30 cellular contexts compared by ENCODE assay signal in the genomic region with DNA sequence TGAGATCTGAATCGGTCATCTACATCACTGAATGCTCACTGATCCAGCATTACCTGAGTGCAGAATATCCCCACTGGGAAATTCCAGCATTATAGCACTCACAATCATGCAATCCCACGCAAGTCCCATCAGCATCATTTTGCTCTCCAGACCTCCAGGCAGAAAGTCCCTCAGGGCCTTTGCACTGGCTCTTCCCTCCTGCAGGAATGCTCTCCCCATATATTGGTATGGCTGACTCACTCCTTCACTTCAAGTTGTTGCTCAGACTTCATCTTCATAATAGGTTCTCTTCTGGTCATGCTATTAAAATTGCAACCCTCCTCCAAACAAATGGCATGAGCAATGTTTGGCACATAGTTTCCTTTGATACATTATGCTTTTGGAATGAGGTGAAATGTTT.
"Had no signal": no experiment of that assay in that cellular context is flagged by ENCODE, and none has a peak within 500 bp of the region (broad histone marks: within the 10 kb centered on the region; RNA-seq: fewer than 3 reads in every experiment).

No MANE protein-coding gene starts in this region.

- H3K9me3 Mint-ChIP-seq: nephron; neural progenitor cell; stimulated activated memory B cell treated with anti-CD40 and anti-IgM and Interleukin-4, amounts not matched to agents 10 μg/mL and 1 μg/mL and 100 μg/mL, for 72 hours; stimulated activated naive CD8-positive, alpha-beta T cell treated with anti-CD3 and anti-CD28 coated beads, Interleukin-15, amount 100 ng/mL, for 72 hours; type B pancreatic cell had no signal

- DNase-seq: natural killer cell; occipital lobe; ovary; posterior cingulate gyrus; psoas muscle; right cardiac atrium; right lobe of liver; sigmoid colon; small intestine; stimulated activated CD4-positive, alpha-beta T cell treated with anti-CD3 and anti-CD28 coated beads, Interleukin-15, amount 100 ng/mL, for 24 hours; stimulated activated CD4-positive, alpha-beta T cell treated with anti-CD3 and anti-CD28 coated beads, Interleukin-2, amount 100 ng/mL, for 24 hours; stimulated activated CD4-positive, alpha-beta T cell treated with anti-CD3 and anti-CD28 coated beads, Interleukin-2, amount 100 ng/mL, for 48 hours; stimulated activated CD4-positive, alpha-beta T cell treated with anti-CD3 and anti-CD28 coated beads, Interleukin-4, amount 100 ng/mL, for 4 hours; stimulated activated CD8-positive, alpha-beta memory T cell treated with anti-CD3 and anti-CD28 coated beads, Interleukin-4, amount 100 ng/mL, for 48 hours; stimulated activated naive CD4-positive, alpha-beta T cell; stimulated activated naive CD8-positive, alpha-beta T cell treated with anti-CD3 and anti-CD28 coated beads, Interleukin-15, amount 100 ng/mL, for 72 hours; stimulated activated naive CD8-positive, alpha-beta T cell treated with anti-CD3 and anti-CD28 coated beads, Interleukin-15, Interleukin-2, amounts not matched to agents 100 U/mL and 50 U/mL, for 24 hours; substantia nigra; testis; tibial artery; transverse colon; upper lobe of right lung; uterus had no signal

- H3K79me2 ChIP-seq: parathyroid adenoma had no signal

- H3K4me1 Mint-ChIP-seq: natural killer cell; nephron; neural progenitor cell; stimulated activated memory B cell treated with anti-CD40 and anti-IgM and Interleukin-4, amounts not matched to agents 10 μg/mL and 1 μg/mL and 100 μg/mL, for 72 hours; stimulated activated naive CD8-positive, alpha-beta T cell treated with anti-CD3 and anti-CD28 coated beads, Interleukin-15, amount 100 ng/mL, for 72 hours had no signal

- H3K36me3 Mint-ChIP-seq: natural killer cell; neural progenitor cell; stimulated activated memory B cell treated with anti-CD40 and anti-IgM and Interleukin-4, amounts not matched to agents 10 μg/mL and 1 μg/mL and 100 μg/mL, for 72 hours; type B pancreatic cell had no signal

- H2AFZ ChIP-seq: neural progenitor cell, parathyroid adenoma had no signal

- H3K4me3 Mint-ChIP-seq: natural killer cell; nephron; neural progenitor cell; stimulated activated memory B cell treated with anti-CD40 and anti-IgM and Interleukin-4, amounts not matched to agents 10 μg/mL and 1 μg/mL and 100 μg/mL, for 72 hours; stimulated activated naive CD8-positive, alpha-beta T cell treated with anti-CD3 and anti-CD28 coated beads, Interleukin-15, amount 100 ng/mL, for 72 hours; type B pancreatic cell had no signal

- H3K27me3 ChIP-seq: neural progenitor cell, ovary, right lobe of liver, sigmoid colon, suprapubic skin, testis, tibial artery, transverse colon, upper lobe of right lung, uterus had no signal

- H3K9ac ChIP-seq: neural progenitor cell, parathyroid adenoma had no signal

- H3K27ac ChIP-seq: neural progenitor cell, ovary, parathyroid adenoma, psoas muscle, right lobe of liver, sigmoid colon, suprapubic skin, testis, tibial artery, transverse colon, upper lobe of right lung, uterus had no signal

- H3K27ac Mint-ChIP-seq: natural killer cell; nephron; neural progenitor cell; progenitor cell of endocrine pancreas; stimulated activated memory B cell treated with anti-CD40 and anti-IgM and Interleukin-4, amounts not matched to agents 10 μg/mL and 1 μg/mL and 100 μg/mL, for 72 hours; stimulated activated naive CD8-positive, alpha-beta T cell treated with anti-CD3 and anti-CD28 coated beads, Interleukin-15, amount 100 ng/mL, for 72 hours; type B pancreatic cell had no signal

- H3K36me3 ChIP-seq: neural progenitor cell, ovary, right lobe of liver, sigmoid colon, suprapubic skin, tibial artery, transverse colon, upper lobe of right lung, uterus had no signal

- ATAC-seq: natural killer cell; psoas muscle; right cardiac atrium; right lobe of liver; stimulated activated memory B cell treated with anti-CD40 and anti-IgM and Interleukin-4, amounts not matched to agents 10 μg/mL and 1 μg/mL and 100 μg/mL, for 72 hours; stimulated activated naive CD8-positive, alpha-beta T cell treated with anti-CD3 and anti-CD28 coated beads, Interleukin-15, amount 100 ng/mL, for 72 hours; stimulated activated naive CD8-positive, alpha-beta T cell treated with anti-CD3 and anti-CD28 coated beads, Interleukin-15, Interleukin-2, amounts not matched to agents 100 U/mL and 50 U/mL, for 24 hours; upper lobe of right lung had no signal

- H3K4me3 ChIP-seq: neural progenitor cell, ovary, psoas muscle, right lobe of liver, sigmoid colon, suprapubic skin, testis, tibial artery, transverse colon, upper lobe of right lung, uterus had no signal

- H3K4me1 ChIP-seq: neural progenitor cell, parathyroid adenoma, psoas muscle, right lobe of liver, sigmoid colon, suprapubic skin, testis, tibial artery, transverse colon, upper lobe of right lung, uterus had no signal

- H3K9me3 ChIP-seq: ovary, psoas muscle, right lobe of liver, sigmoid colon, suprapubic skin, testis, tibial artery, transverse colon, upper lobe of right lung, uterus had no signal

- H3K4me2 ChIP-seq: neural progenitor cell had no signal

- H3K27me3 Mint-ChIP-seq: stimulated activated memory B cell treated with anti-CD40 and anti-IgM and Interleukin-4, amounts not matched to agents 10 μg/mL and 1 μg/mL and 100 μg/mL, for 72 hours; stimulated activated naive CD8-positive, alpha-beta T cell treated with anti-CD3 and anti-CD28 coated beads, Interleukin-15, amount 100 ng/mL, for 72 hours had no signal
